In genomic region chr6:96466149-96466863, GRCh38 we compare ENCODE assay signal across 12 cellular contexts. TPM values are rescaled to one million over a fixed set of nuclear protein-coding genes. Genes with fewer than 3 reads are reported as not detected.
DNase-seq lines count a peak whose midpoint lies in the region; ATAC-seq and TF ChIP-seq lines count a peak whose summit lies in the region.
"Had no signal": no experiment of that assay in that cellular context is flagged by ENCODE, and none has a peak within 500 bp of the region (broad histone marks: within the 10 kb centered on the region; RNA-seq: fewer than 3 reads in every experiment).

No MANE protein-coding gene starts in this region.

- DNase-seq in activated naive CD4-positive, alpha-beta T cell treated with anti-CD3 and anti-CD28 coated beads, Interleukin-2, amount 50 U/mL, for 72 hours (ENCODE audit: low spot score in 2 of 2), result no peak
- DNase-seq in activated naive CD4-positive, alpha-beta T cell treated with Interleukin-2 at 50 U/mL for 16 hours, result no peak
- DNase-seq in DMS153 treated with DMSO at 0.1 percent for 48 hours (lab: John Stamatoyannopoulos, UW; ENCODE audit: unreplicated experiment) (no peak), HUDEP-2 (lab: John Stamatoyannopoulos, UW; ENCODE audit: unreplicated experiment in 76 of 76) (no peak), NOMO-1 treated with dmso at 0.1 percent for 144 hours (lab: John Stamatoyannopoulos, UW; ENCODE audit: unreplicated experiment) (no peak), RWPE1 (ENCODE audit: low spot score) (no peak)
- DNase-seq: foreskin melanocyte, left ventricle myocardium superior, NCI-H774, pancreas had no signal

- H3K36me3 Mint-ChIP-seq in activated naive CD4-positive, alpha-beta T cell treated with anti-CD3 and anti-CD28 coated beads, Interleukin-2, amount 50 U/mL, for 72 hours, result no peaks in the 10 kb centered on the region

- H3K27ac Mint-ChIP-seq in activated naive CD4-positive, alpha-beta T cell treated with anti-CD3 and anti-CD28 coated beads, Interleukin-2, amount 50 U/mL, for 72 hours, result no peak overlapping the region

- no peaks in the 10 kb centered on the region for H3K9me3 Mint-ChIP-seq in activated naive CD4-positive, alpha-beta T cell treated with anti-CD3 and anti-CD28 coated beads, Interleukin-2, amount 50 U/mL, for 72 hours

- CTCF ChIA-PET in RWPE1 (lab: Yijun Ruan, JAX), result interaction anchor here (0.6 kb wide), 2 partner anchors 180 to 1094 kb away, joined by 4 read pairs; no protein-coding TSS in a partner anchor

- POLR2A ChIA-PET in RWPE1 (lab: Yijun Ruan, JAX; ENCODE audit: low non-redundant PET), result no interaction called here

- no peak for TF ChIP-seq CTCF in RWPE1 (conservative IDR thresholded peaks at IDR 0.05; ENCODE audit: low read depth)

- peak; percentile 40 to 79 for ATAC-seq in activated naive CD4-positive, alpha-beta T cell treated with anti-CD3 and anti-CD28 coated beads, Interleukin-2, amount 50 U/mL, for 72 hours
- ATAC-seq in HG02610 (IDR thresholded peaks at IDR 0.05; ENCODE audit: unreplicated experiment) (peak; percentile 58), HG03457 (IDR thresholded peaks at IDR 0.05; ENCODE audit: unreplicated experiment) (peak; percentile 57)
- ATAC-seq: left ventricle myocardium superior, pancreas had no signal

- no peak overlapping the region for H3K27ac ChIP-seq in RWPE1
- H3K27ac ChIP-seq: pancreas had no signal

RNA-seq across cellular contexts. Expression of gene UFL1, which starts 55.3 kb away (rescaled TPM):
- total RNA-seq in activated naive CD4-positive, alpha-beta T cell treated with anti-CD3 and anti-CD28 coated beads, Interleukin-2, amount 50 U/mL, for 72 hours, result 10 to 100 TPM; 23.0 to 32.7 TPM
